In the genomic region with DNA sequence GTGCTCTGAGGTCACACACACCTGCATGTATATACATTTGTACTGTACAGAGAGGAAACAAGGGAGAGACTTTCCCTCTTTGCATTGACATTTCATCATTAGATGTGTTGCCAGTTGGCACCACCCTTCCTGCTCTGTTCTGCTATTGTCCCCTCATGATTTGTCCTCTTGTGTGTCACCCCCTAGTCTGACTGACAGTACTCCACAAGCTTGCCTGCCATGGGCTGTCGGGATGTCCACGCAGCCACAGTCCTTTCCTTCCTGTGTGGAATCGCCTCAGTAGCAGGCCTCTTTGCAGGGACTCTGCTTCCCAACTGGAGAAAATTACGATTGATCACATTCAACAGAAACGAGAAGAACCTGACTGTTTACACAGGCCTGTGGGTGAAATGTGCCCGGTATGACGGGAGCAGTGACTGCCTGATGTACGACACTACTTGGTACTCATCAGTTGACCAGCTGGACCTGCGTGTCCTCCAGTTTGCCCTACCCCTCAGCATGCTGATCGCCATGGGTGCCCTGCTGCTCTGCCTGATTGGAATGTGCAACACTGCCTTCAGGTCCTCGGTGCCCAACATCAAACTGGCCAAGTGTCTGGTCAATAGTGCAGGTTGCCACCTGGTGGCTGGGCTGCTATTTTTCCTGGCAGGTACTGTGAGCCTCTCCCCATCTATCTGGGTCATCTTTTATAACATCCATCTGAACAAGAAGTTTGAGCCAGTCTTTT, we compare ENCODE assay signal across 10 cellular contexts. TPM values are rescaled to one million over a fixed set of nuclear protein-coding genes. Genes with fewer than 3 reads are reported as not detected.
DNase-seq lines count a peak whose midpoint lies in the region; ATAC-seq and TF ChIP-seq lines count a peak whose summit lies in the region.
"Had no signal": no experiment of that assay in that cellular context is flagged by ENCODE, and none has a peak within 500 bp of the region (broad histone marks: within the 10 kb centered on the region; RNA-seq: fewer than 3 reads in every experiment).

No MANE protein-coding gene starts in this region.

- H3K36me3 Mint-ChIP-seq in activated T-cell treated with anti-CD3 and anti-CD28 coated beads, Interleukin-2, amount 50 U/mL, for 4 hours (ENCODE audit: insufficient read depth) = peaks cover 2% of the 10 kb centered on the region
- peaks cover 27% of the 10 kb centered on the region for H3K36me3 Mint-ChIP-seq in MCF 10A (ENCODE audit: insufficient read depth, unreplicated experiment)
- peaks cover 38% of the 10 kb centered on the region for H3K36me3 Mint-ChIP-seq in nephron progenitor cell (ENCODE audit: low read depth)

- no peaks in the 10 kb centered on the region for H3K9me3 Mint-ChIP-seq in activated T-cell treated with anti-CD3 and anti-CD28 coated beads, Interleukin-2, amount 50 U/mL, for 4 hours
- H3K9me3 Mint-ChIP-seq in MCF 10A (ENCODE audit: unreplicated experiment) (no peaks in the 10 kb centered on the region), nephron progenitor cell (no peaks in the 10 kb centered on the region)
- H3K9me3 Mint-ChIP-seq: activated B cell treated with CpG ODN at 0.5 μM for 24 hours had no signal

- CTCF ChIA-PET in MCF 10A (lab: Yijun Ruan, JAX) = interaction anchor here (0.7 to 5.0 kb wide), 6 partner anchors 8 to 247 kb away, joined by 3 to 27 read pairs (median 4); no protein-coding TSS in a partner anchor

- H3K27ac Mint-ChIP-seq in MCF 10A (ENCODE audit: low read depth, unreplicated experiment) = no peak overlapping the region
- H3K27ac Mint-ChIP-seq in nephron progenitor cell = no peak overlapping the region
- H3K27ac Mint-ChIP-seq: activated B cell treated with CpG ODN at 0.5 μM for 24 hours had no signal

- H3K4me1 Mint-ChIP-seq in activated T-cell treated with anti-CD3 and anti-CD28 coated beads, Interleukin-2, amount 50 U/mL, for 4 hours (ENCODE audit: low read depth) = no peaks in the 10 kb centered on the region
- H3K4me1 Mint-ChIP-seq in MCF 10A (ENCODE audit: insufficient read depth, unreplicated experiment) (peaks cover 1% of the 10 kb centered on the region), nephron progenitor cell (no peaks in the 10 kb centered on the region)
- H3K4me1 Mint-ChIP-seq: activated B cell treated with CpG ODN at 0.5 μM for 24 hours had no signal

- DNase-seq in activated T-cell treated with anti-CD3 and anti-CD28 coated beads, Interleukin-2, amount 50 U/mL, for 48 hours = peak; percentile 30 to 35
- DNase-seq in activated T-cell treated with anti-CD3 and anti-CD28 coated beads, Interleukin-2, amount 50 U/mL, for 4 hours = no peak
- peak; percentile 32 for DNase-seq in M059J (ENCODE audit: low read depth)
- peak; percentile 48 for DNase-seq in MCF 10A (ENCODE audit: unreplicated experiment)
- peak; percentile 4 for DNase-seq in nephron progenitor cell
- no peak for DNase-seq in NCI-H1436 treated with DMSO at 0.1 percent for 48 hours (lab: John Stamatoyannopoulos, UW)
- no peak for DNase-seq in sciatic nerve (ENCODE audit: low spot score)
- DNase-seq: activated B cell treated with CpG ODN at 0.5 μM for 24 hours had no signal

- POLR2A ChIA-PET in MCF 10A (lab: Yijun Ruan, JAX) = interaction anchor here (0.6 to 1.0 kb wide), 3 partner anchors 10 to 142 kb away, joined by 3 to 4 read pairs (median 4); a partner anchor contains a TSS

- no peak overlapping the region for H3K4me3 Mint-ChIP-seq in activated T-cell treated with anti-CD3 and anti-CD28 coated beads, Interleukin-2, amount 50 U/mL, for 4 hours
- H3K4me3 Mint-ChIP-seq in MCF 10A (ENCODE audit: unreplicated experiment) = no peak overlapping the region
- no peak overlapping the region for H3K4me3 Mint-ChIP-seq in nephron progenitor cell
- H3K4me3 Mint-ChIP-seq: activated B cell treated with CpG ODN at 0.5 μM for 24 hours had no signal

- intact Hi-C loops in MCF 10A (cut with micrococcal nuclease) = loop anchor here (1.0 kb wide), 1 partner anchor 100 kb away; no protein-coding TSS in a partner anchor
- intact Hi-C loops in sciatic nerve (cut with DNase I) = no loop called here

- H3K27me3 Mint-ChIP-seq in activated T-cell treated with anti-CD3 and anti-CD28 coated beads, Interleukin-2, amount 50 U/mL, for 4 hours (ENCODE audit: low read depth) = no peaks in the 10 kb centered on the region
- H3K27me3 Mint-ChIP-seq in MCF 10A (ENCODE audit: insufficient read depth, unreplicated experiment) (no peaks in the 10 kb centered on the region), nephron progenitor cell (ENCODE audit: low read depth, poor library complexity) (no peaks in the 10 kb centered on the region)
- H3K27me3 Mint-ChIP-seq: activated B cell treated with CpG ODN at 0.5 μM for 24 hours had no signal

- no TSS peak for BruUV-seq in MCF 10A (replicated peaks; lab: Mats Ljungman, UMichigan)

- no peak for ATAC-seq in activated T-cell treated with anti-CD3 and anti-CD28 coated beads, Interleukin-2, amount 50 U/mL, for 4 hours
- ATAC-seq in sciatic nerve (no peak), HG02840 (IDR thresholded peaks at IDR 0.05; ENCODE audit: low FRiP score, unreplicated experiment) (no peak)

- TF ChIP-seq CTCF in MCF 10A (IDR thresholded peaks at IDR 0.05; ENCODE audit: unreplicated experiment) (peak; percentile 44), nephron progenitor cell (IDR thresholded peaks at IDR 0.05) (no peak)

RNA-seq across cellular contexts. Expression of a gene that starts 9.4 kb away (rescaled TPM):
- 1 to 10 TPM; 1.1 to 2.3 (median 1.6) TPM for total RNA-seq in activated T-cell treated with anti-CD3 and anti-CD28 coated beads, Interleukin-2, amount 50 U/mL, for 4 hours
- 37.6 and 72.8 TPM in 2 replicates for total RNA-seq in M059J (2014; rRNA removed; shearing (Covaris generic))
- total RNA-seq in MCF 10A (2022) (22.5 and 39.2 TPM in 2 replicates), sciatic nerve (29.1 TPM)

RNA-seq across cellular contexts. Expression of a gene that starts 56.8 kb away (rescaled TPM):
- not detected for total RNA-seq in activated T-cell treated with anti-CD3 and anti-CD28 coated beads, Interleukin-2, amount 50 U/mL, for 4 hours
- not detected in 2 replicates for total RNA-seq in M059J (2014; rRNA removed; shearing (Covaris generic))
- total RNA-seq in MCF 10A (2022) = not detected in 2 replicates
- total RNA-seq in sciatic nerve = not detected
- total RNA-seq: activated B cell treated with CpG ODN at 0.5 μM for 24 hours, upper lobe of left lung had no signal

Comparison
In these comparisons a context has a peak if more than half of its experiments do, and no peak if none do; other contexts are left out.
1. DNase-seq: peak in activated T-cell treated with anti-CD3 and anti-CD28 coated beads, Interleukin-2, amount 50 U/mL, for 48 hours (2 of 2), M059J (single experiment), MCF 10A (single experiment) and nephron progenitor cell (single experiment); none in activated T-cell treated with anti-CD3 and anti-CD28 coated beads, Interleukin-2, amount 50 U/mL, for 4 hours (single experiment), NCI-H1436 treated with DMSO at 0.1 percent for 48 hours (single experiment) and sciatic nerve (single experiment).